Comparison of ENCODE assay signal across 13 cellular contexts in genomic region chr22:44341431-44342346, GRCh38. TPM values are rescaled to one million over a fixed set of nuclear protein-coding genes. Genes with fewer than 3 reads are reported as not detected.
DNase-seq lines count a peak whose midpoint lies in the region; ATAC-seq and TF ChIP-seq lines count a peak whose summit lies in the region.
"Had no signal": no experiment of that assay in that cellular context is flagged by ENCODE, and none has a peak within 500 bp of the region (broad histone marks: within the 10 kb centered on the region; RNA-seq: fewer than 3 reads in every experiment).

No MANE protein-coding gene starts in this region.

- no peaks in the 10 kb centered on the region for H3K9me3 Mint-ChIP-seq in natural killer cell treated with Interleukin-12 subunit alpha and Interleukin-12 subunit beta and Interleukin-15 and Interleukin-18, amount 100 ng/mL, for 72 hours

- no peaks in the 10 kb centered on the region for H3K4me1 Mint-ChIP-seq in natural killer cell treated with Interleukin-12 subunit alpha and Interleukin-12 subunit beta and Interleukin-15 and Interleukin-18, amount 100 ng/mL, for 72 hours (ENCODE audit: low read depth in 2 of 2)
- H3K4me1 Mint-ChIP-seq: naive thymus-derived CD4-positive, alpha-beta T cell had no signal

- no peak for TF ChIP-seq POLR2A in upper lobe of left lung (IDR thresholded peaks at IDR 0.05)

- intact Hi-C loops in lower lobe of right lung (cut with DNase I) = no loop called here

- H3K36me3 Mint-ChIP-seq in natural killer cell treated with Interleukin-12 subunit alpha and Interleukin-12 subunit beta and Interleukin-15 and Interleukin-18, amount 100 ng/mL, for 72 hours = no peaks in the 10 kb centered on the region
- H3K36me3 Mint-ChIP-seq: activated naive CD8-positive, alpha-beta T cell; naive thymus-derived CD4-positive, alpha-beta T cell had no signal

- H3K4me1 ChIP-seq in lower lobe of right lung (peaks cover 9% of the 10 kb centered on the region), upper lobe of left lung (peaks cover 0 to 5% (median 0%) of the 10 kb centered on the region in 4 donors)

- peak; percentile 46 for DNase-seq in MG63
- peak; percentile 80 for DNase-seq in ecto neural progenitor cell (ENCODE audit: low spot score)
- no peak for DNase-seq in lower lobe of right lung
- DNase-seq in upper lobe of left lung = peak in 1 of 2 donors; percentile 58
- no peak for DNase-seq in hypothalamus (lab: John Stamatoyannopoulos, UW)
- no peak for DNase-seq in natural killer cell treated with Interleukin-12 subunit alpha and Interleukin-12 subunit beta and Interleukin-15 and Interleukin-18, amount 100 ng/mL, for 72 hours (ENCODE audit: low spot score)
- DNase-seq: activated CD8-positive, alpha-beta T cell treated with anti-CD3 and anti-CD28 coated beads, Interleukin-2, amount 10 ng/mL, durations not matched to agents 7 days and 5 days; naive thymus-derived CD4-positive, alpha-beta T cell; NCI-H1105 treated with DMSO at 0.1 percent for 48 hours had no signal

- no peaks in the 10 kb centered on the region for H3K9me3 ChIP-seq in MG63
- H3K9me3 ChIP-seq in lower lobe of right lung = no peaks in the 10 kb centered on the region
- no peaks in the 10 kb centered on the region for H3K9me3 ChIP-seq in upper lobe of left lung

- ATAC-seq in lower lobe of right lung (peak; percentile 52 to 64), upper lobe of left lung (ENCODE audit: low FRiP score in 2 of 2) (peak; percentile 39 to 49), GM21381 (IDR thresholded peaks at IDR 0.05; ENCODE audit: unreplicated experiment) (no peak), HG03520 (IDR thresholded peaks at IDR 0.05; ENCODE audit: unreplicated experiment) (no peak)
- no peak for ATAC-seq in natural killer cell treated with Interleukin-12 subunit alpha and Interleukin-12 subunit beta and Interleukin-15 and Interleukin-18, amount 100 ng/mL, for 72 hours
- ATAC-seq: activated CD8-positive, alpha-beta T cell treated with anti-CD3 and anti-CD28 coated beads, Interleukin-2, amount 10 ng/mL, durations not matched to agents 7 days and 5 days; naive thymus-derived CD4-positive, alpha-beta T cell had no signal

- TF ChIP-seq EP300 in upper lobe of left lung (IDR thresholded peaks at IDR 0.05) = no peak

- H3K4me3 Mint-ChIP-seq in natural killer cell treated with Interleukin-12 subunit alpha and Interleukin-12 subunit beta and Interleukin-15 and Interleukin-18, amount 100 ng/mL, for 72 hours = no peak overlapping the region
- H3K4me3 Mint-ChIP-seq: activated CD8-positive, alpha-beta T cell treated with anti-CD3 and anti-CD28 coated beads, Interleukin-2, amount 10 ng/mL, durations not matched to agents 7 days and 5 days; activated naive CD8-positive, alpha-beta T cell; naive thymus-derived CD4-positive, alpha-beta T cell had no signal

- no peak overlapping the region for H3K27ac Mint-ChIP-seq in natural killer cell treated with Interleukin-12 subunit alpha and Interleukin-12 subunit beta and Interleukin-15 and Interleukin-18, amount 100 ng/mL, for 72 hours
- H3K27ac Mint-ChIP-seq: activated CD8-positive, alpha-beta T cell treated with anti-CD3 and anti-CD28 coated beads, Interleukin-2, amount 10 ng/mL, durations not matched to agents 7 days and 5 days; activated naive CD8-positive, alpha-beta T cell; naive thymus-derived CD4-positive, alpha-beta T cell had no signal

- WGBS in upper lobe of left lung, 2 donors = 63% methylated on average over 11 to 17 of the region's 17 CpGs

- H3K4me3 ChIP-seq in MG63 (no peak overlapping the region), lower lobe of right lung (no peak overlapping the region), upper lobe of left lung (no peak overlapping the region)

- H3K27me3 Mint-ChIP-seq in natural killer cell treated with Interleukin-12 subunit alpha and Interleukin-12 subunit beta and Interleukin-15 and Interleukin-18, amount 100 ng/mL, for 72 hours = peaks cover 0 to 22% of the 10 kb centered on the region in 2 donors
- H3K27me3 Mint-ChIP-seq: activated naive CD8-positive, alpha-beta T cell had no signal

- H3K27ac ChIP-seq in lower lobe of right lung (peak overlapping the region; percentile 36), upper lobe of left lung (no peak overlapping the region)

- TF ChIP-seq CTCF in lower lobe of right lung (IDR thresholded peaks at IDR 0.05) = no peak
- TF ChIP-seq CTCF in upper lobe of left lung (IDR thresholded peaks at IDR 0.05) = no peak

- H3K36me3 ChIP-seq in MG63 (no peaks in the 10 kb centered on the region), lower lobe of right lung (no peaks in the 10 kb centered on the region), upper lobe of left lung (no peaks in the 10 kb centered on the region)

- H3K27me3 ChIP-seq in MG63 = no peaks in the 10 kb centered on the region
- H3K27me3 ChIP-seq in lower lobe of right lung (ENCODE audit: low read depth) = no peaks in the 10 kb centered on the region
- H3K27me3 ChIP-seq in upper lobe of left lung = no peaks in the 10 kb centered on the region

RNA-seq across cellular contexts. Expression of gene SHISAL1, which starts 28.9 kb away (rescaled TPM):
- total RNA-seq in MG63 (2014; rRNA removed; shearing (Covaris generic); ENCODE audit: low replicate concordance) = 37.9 and 49.6 TPM in 2 replicates
- total RNA-seq in lower lobe of right lung (0.32 TPM), upper lobe of left lung (1 to 10 TPM in 1 of 6 donors, under 1 TPM in 4, not detected in 1; 0.11 to 1.0 (median 0.20) TPM)
- total RNA-seq in natural killer cell treated with Interleukin-12 subunit alpha and Interleukin-12 subunit beta and Interleukin-15 and Interleukin-18, amount 100 ng/mL, for 72 hours = not detected
- total RNA-seq: activated CD8-positive, alpha-beta T cell treated with anti-CD3 and anti-CD28 coated beads, Interleukin-2, amount 10 ng/mL, durations not matched to agents 7 days and 5 days; naive thymus-derived CD4-positive, alpha-beta T cell; T-helper 1 cell treated with Interleukin-12 subunit alpha and Interleukin-12 subunit beta and Interleukin-4 antibody, amounts not matched to agents 30 ng/mL and 1 ng/mL, for 36 hours had no signal

Comparison
In these comparisons a context has a peak if more than half of its experiments do, and no peak if none do; other contexts are left out.
1. DNase-seq: peak in MG63 (single experiment) and ecto neural progenitor cell (single experiment); none in lower lobe of right lung (single experiment), hypothalamus (0 of 51) and natural killer cell treated with Interleukin-12 subunit alpha and Interleukin-12 subunit beta and Interleukin-15 and Interleukin-18, amount 100 ng/mL, for 72 hours (single experiment).
2. ATAC-seq: peak in lower lobe of right lung (2 of 2) and upper lobe of left lung (2 of 2); none in GM21381 (single experiment), HG03520 (single experiment) and natural killer cell treated with Interleukin-12 subunit alpha and Interleukin-12 subunit beta and Interleukin-15 and Interleukin-18, amount 100 ng/mL, for 72 hours (0 of 2).
3. RNA of gene SHISAL1, which starts 28.9 kb away (total RNA-seq): 37.9 to 49.6 TPM in MG63; 0.32 TPM in lower lobe of right lung (single experiment), 0.11 to 1.0 TPM in upper lobe of left lung and not detected in natural killer cell treated with Interleukin-12 subunit alpha and Interleukin-12 subunit beta and Interleukin-15 and Interleukin-18, amount 100 ng/mL, for 72 hours; every median in the first group is over 10 times any median in the second.